ENCODE assay signal across 8 cellular contexts in genomic region chr1:40373323-40374283, GRCh38. TPM values are rescaled to one million over a fixed set of nuclear protein-coding genes. Genes with fewer than 3 reads are reported as not detected.
DNase-seq lines count a peak whose midpoint lies in the region; ATAC-seq and TF ChIP-seq lines count a peak whose summit lies in the region.

SMAP2 (plus strand) TSS chr1:40373727; CDS start chr1:40374121, 394 bp downstream.

- peak within 1 kb of the TSS; percentile 93 for H3K9ac ChIP-seq in PC-3 (ENCODE audit: low read length)

- H3K4me1 ChIP-seq in PC-3 (ENCODE audit: insufficient read depth, low read length) (peaks cover 27% of the 10 kb centered on the region), mucosa of descending colon (ENCODE audit: low read depth) (no peaks in the 10 kb centered on the region)

- H3K27ac ChIP-seq in PC-3 (ENCODE audit: low read length), result peak within 1 kb of the TSS; percentile 92
- peak within 1 kb of the TSS; percentile 69 for H3K27ac ChIP-seq in epithelial cell of prostate

- no peaks in the 10 kb centered on the region for H3K36me3 ChIP-seq in PC-3 (ENCODE audit: low read depth, low read length)
- H3K36me3 ChIP-seq in mucosa of descending colon (ENCODE audit: low read depth), result no peaks in the 10 kb centered on the region

- no peaks in the 10 kb centered on the region for H3K9me2 ChIP-seq in PC-3 (replicated peaks; ENCODE audit: low read length)

- no peaks in the 10 kb centered on the region for H4K20me1 ChIP-seq in PC-3 (ENCODE audit: low read length)

- POLR2A ChIA-PET in PC-3 (lab: Charles Lee; ENCODE audit: unreplicated experiment), result interaction anchor here (0.6 to 0.8 kb wide), 3 partner anchors 10 to 174 kb away, joined by 3 to 4 read pairs (median 4); partner anchors contain the start of gene ZNF684

- no peaks in the 10 kb centered on the region for H3K27me3 ChIP-seq in PC-3 (ENCODE audit: low read length)

- H3K79me2 ChIP-seq in PC-3 (ENCODE audit: low read length), result peaks cover 48% of the 10 kb centered on the region

- no peaks in the 10 kb centered on the region for H3K9me3 ChIP-seq in PC-3 (ENCODE audit: low read length)
- no peaks in the 10 kb centered on the region for H3K9me3 ChIP-seq in mucosa of descending colon

- no peaks in the 10 kb centered on the region for H3F3A ChIP-seq in PC-3 (ENCODE audit: low read length, unreplicated experiment)

- intact Hi-C loops in PC-3 (cut with micrococcal nuclease), result loop anchor here (1.0 to 5.0 kb wide), 2 partner anchors 10 to 34 kb away; no protein-coding TSS in a partner anchor
- intact Hi-C loops in mucosa of descending colon (cut with DNase I, micrococcal nuclease), result no loop called here

- H3K4me2 ChIP-seq in PC-3 (ENCODE audit: low read length), result peak within 1 kb of the TSS; percentile 93

- ATAC-seq in GM21576 (IDR thresholded peaks at IDR 0.05; ENCODE audit: unreplicated experiment), result peak; percentile 78
- peak; percentile 81 for ATAC-seq in PC-3
- ATAC-seq in mucosa of descending colon, result peak; percentile 97

- CTCF ChIA-PET in PC-3 (lab: Charles Lee), result interaction anchor here (0.6 kb wide), 2 partner anchors 31 to 92 kb away, joined by 3 to 6 read pairs; no protein-coding TSS in a partner anchor

- BruUV-seq in PC-3 (replicated peaks; lab: Mats Ljungman, UMichigan), result no TSS peak

- TF ChIP-seq CTCF in PC-3 (conservative IDR thresholded peaks at IDR 0.05; ENCODE audit: low read depth, low read length), result no peak
- no peak for TF ChIP-seq CTCF in mucosa of descending colon (IDR thresholded peaks at IDR 0.05)

- H3K4me3 ChIP-seq in Jurkat, Clone E6-1 (ENCODE audit: low read length), result peak within 1 kb of the TSS; percentile 91
- H3K4me3 ChIP-seq in PC-3 (ENCODE audit: low read length) (peak within 1 kb of the TSS; percentile 81), mucosa of descending colon (peak within 1 kb of the TSS; percentile 96)

- H2AFZ ChIP-seq in PC-3 (ENCODE audit: low read length), result peak within 1 kb of the TSS; percentile 71

- DNase-seq in DMS 273 treated with DMSO at 0.1 percent for 48 hours (lab: John Stamatoyannopoulos, UW), result peak; percentile 100
- DNase-seq in Jurkat, Clone E6-1 (ENCODE audit: low read depth, low spot score), result peak; percentile 90
- DNase-seq in PC-3, result peak; percentile 96
- peak; percentile 96 for DNase-seq in activated T-cell treated with anti-CD3 and anti-CD28 coated beads for 48 hours (ENCODE audit: low read depth)
- peak; percentile 77 for DNase-seq in epithelial cell of prostate (ENCODE audit: low read depth, low spot score)
- peak; percentile 97 to 98 (median 98) for DNase-seq in mucosa of descending colon
- DNase-seq in stimulated activated CD8-positive, alpha-beta memory T cell treated with anti-CD3 and anti-CD28 coated beads, Interleukin-4, amount 100 ng/mL, for 24 hours (ENCODE audit: low read depth), result peak; percentile 92

RNA-seq across cellular contexts. Expression of gene SMAP2, which starts in this region (rescaled TPM):
- polyA plus RNA-seq in Jurkat, Clone E6-1 (2012; ENCODE audit: insufficient read depth, insufficient read length), result 33.8 TPM
- total RNA-seq in PC-3 (2014; rRNA removed), result 48.1 and 51.0 TPM in 2 replicates
- total RNA-seq in mucosa of descending colon, result 10 to 100 TPM; 22.0 to 35.6 (median 24.7) TPM

Comparison
In these comparisons a context has a peak if more than half of its experiments do, and no peak if none do; other contexts are left out.
1. Peak in every context shown above with its lines: DNase-seq, ATAC-seq, H3K4me3 ChIP-seq and H3K27ac ChIP-seq.